Comparison of ENCODE assay signal across 13 cellular contexts in the genomic region with DNA sequence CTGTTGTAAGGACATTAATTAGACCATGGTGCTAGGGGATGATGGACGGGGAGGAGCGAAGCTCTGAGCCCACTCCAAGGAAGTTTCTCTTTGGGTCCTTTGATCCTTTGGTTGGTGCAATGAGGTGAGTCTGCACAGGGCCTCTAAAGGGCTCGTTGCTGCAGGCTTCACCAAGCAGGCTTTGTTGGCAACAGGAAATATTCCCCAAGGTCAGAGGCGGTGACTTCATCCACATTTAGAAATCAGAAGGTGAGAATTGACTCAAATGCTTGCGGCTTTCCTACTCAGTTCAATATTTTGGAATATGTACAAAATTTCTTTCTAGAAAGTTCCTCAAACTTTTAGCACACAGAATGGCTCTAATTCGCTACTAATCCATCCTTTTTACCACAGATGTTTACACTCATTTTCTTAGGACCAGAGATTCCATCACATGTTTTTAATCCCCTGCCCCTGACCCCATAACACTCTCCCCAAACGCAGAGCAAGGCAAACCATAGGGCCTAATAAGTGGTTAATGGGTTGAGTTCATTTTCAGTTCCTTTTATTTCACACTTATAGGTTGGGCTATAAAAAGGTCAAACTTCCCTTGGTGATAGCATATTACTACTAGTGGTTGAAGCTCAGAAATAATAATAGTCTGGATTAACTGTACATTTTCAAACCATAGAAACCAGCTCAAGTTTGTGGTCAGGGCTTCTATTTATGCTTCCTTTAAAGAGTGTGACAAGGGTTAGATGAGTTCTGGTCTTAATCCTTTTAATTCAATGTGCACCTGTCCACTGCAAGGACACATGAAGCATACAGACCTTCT. TPM values are rescaled to one million over a fixed set of nuclear protein-coding genes. Genes with fewer than 3 reads are reported as not detected.
A peak's percentile ranks its signal among the peaks of the same experiment; 100 is the strongest.
DNase-seq lines count a peak whose midpoint lies in the region; ATAC-seq lines count a peak whose summit lies in the region.
"Had no signal": no experiment of that assay in that cellular context is flagged by ENCODE, and none has a peak within 500 bp of the region (broad histone marks: within the 10 kb centered on the region; RNA-seq: fewer than 3 reads in every experiment).

No MANE protein-coding gene starts in this region.

- H2BK120ac ChIP-seq in mesenchymal stem cell (ENCODE audit: low read depth, low read length) = no peak overlapping the region

- no peak overlapping the region for H4K8ac ChIP-seq in mesenchymal stem cell (ENCODE audit: low read length)

- no peaks in the 10 kb centered on the region for H3K36me3 ChIP-seq in mesenchymal stem cell (ENCODE audit: control insufficient read depth in 1 of 2, insufficient read depth in 2 of 2, low read depth in 1 of 2, low read length in 2 of 2)

- no peaks in the 10 kb centered on the region for H3K9me3 ChIP-seq in mesenchymal stem cell (ENCODE audit: control insufficient read depth, low read length)

- no peak overlapping the region for H3K18ac ChIP-seq in mesenchymal stem cell (ENCODE audit: low read depth in 1 of 2, low read length in 2 of 2)

- WGBS in mesenchymal stem cell = 79% methylated on average over 6 of the region's 7 CpGs

- no peak overlapping the region for H2BK15ac ChIP-seq in mesenchymal stem cell (ENCODE audit: low read depth, poor library complexity, severe bottlenecking)

- H4K91ac ChIP-seq in mesenchymal stem cell (ENCODE audit: low read length) = no peak overlapping the region

- no peak overlapping the region for H2BK5ac ChIP-seq in mesenchymal stem cell (ENCODE audit: low read depth, low read length, poor library complexity, severe bottlenecking)

- no peak overlapping the region for H2AFZ ChIP-seq in mesenchymal stem cell (ENCODE audit: low read depth, low read length)

- no peak overlapping the region for H2BK12ac ChIP-seq in mesenchymal stem cell (ENCODE audit: low read length in 2 of 2)

- no peak overlapping the region for H3K4me3 ChIP-seq in mesenchymal stem cell (ENCODE audit: insufficient read depth in 1 of 2, low read depth in 1 of 2, low read length in 2 of 2)

- H2AK5ac ChIP-seq in mesenchymal stem cell (ENCODE audit: low read length, severe bottlenecking) = no peak overlapping the region

- ATAC-seq in HG02678 (IDR thresholded peaks at IDR 0.05; ENCODE audit: unreplicated experiment) (peak; percentile 88), HG03460 (IDR thresholded peaks at IDR 0.05; ENCODE audit: unreplicated experiment) (peak; percentile 89)
- ATAC-seq: effector memory CD8-positive, alpha-beta T cell had no signal

- no peak overlapping the region for H3K23ac ChIP-seq in mesenchymal stem cell (ENCODE audit: low read length in 2 of 2)

- peak; percentile 40 for DNase-seq in NOMO-1 treated with DMSO at 0.1 percent for 48 hours (lab: John Stamatoyannopoulos, UW; ENCODE audit: unreplicated experiment)
- no peak for DNase-seq in NOMO-1 treated with dmso at 0.1 percent for 144 hours (lab: John Stamatoyannopoulos, UW; ENCODE audit: unreplicated experiment)
- no peak for DNase-seq in DMS79 (lab: John Stamatoyannopoulos, UW)
- DNase-seq in NCI-H526 (lab: John Stamatoyannopoulos, UW) = no peak
- no peak for DNase-seq in mesenchymal stem cell
- DNase-seq in 8988T = no peak
- DNase-seq: activated CD4-positive, alpha-beta T cell treated with anti-CD3 and anti-CD28 coated beads, Interleukin-2, amount 50 U/mL, for 48 hours; effector memory CD8-positive, alpha-beta T cell; HFFc6; NCI-H1694 treated with DMSO at 0.1 percent for 48 hours; stimulated activated naive CD4-positive, alpha-beta T cell had no signal

- no peak overlapping the region for H3K27ac ChIP-seq in mesenchymal stem cell (ENCODE audit: low read length, poor library complexity, severe bottlenecking)

- no peaks in the 10 kb centered on the region for H3K4me1 ChIP-seq in mesenchymal stem cell (ENCODE audit: control insufficient read depth, insufficient read depth, low read depth, low read length)

- H3K9ac ChIP-seq in mesenchymal stem cell (ENCODE audit: low read length) = no peak overlapping the region

- no peak overlapping the region for H3K14ac ChIP-seq in mesenchymal stem cell (ENCODE audit: low read length in 2 of 2)

- no peak overlapping the region for H3K4me2 ChIP-seq in mesenchymal stem cell (ENCODE audit: low read length, poor library complexity, severe bottlenecking)

- no peaks in the 10 kb centered on the region for H3K27me3 ChIP-seq in mesenchymal stem cell (ENCODE audit: control insufficient read depth in 1 of 2, insufficient read depth in 1 of 2, low read length in 2 of 2)

- no peak overlapping the region for H3K4ac ChIP-seq in mesenchymal stem cell (ENCODE audit: low read depth in 1 of 2, low read length in 2 of 2)

- no peaks in the 10 kb centered on the region for H3K79me1 ChIP-seq in mesenchymal stem cell (replicated peaks; ENCODE audit: low read length, poor library complexity, severe bottlenecking)

RNA-seq across cellular contexts. Expression of gene TMEM252, which starts 37.3 kb away (rescaled TPM):
- not detected for polyA plus RNA-seq in mesenchymal stem cell (2013, experiment 1 of 2)
- polyA plus RNA-seq in mesenchymal stem cell (2013, experiment 2 of 2) = not detected
